ENCODE assay signal across 24 cellular contexts in the genomic region with DNA sequence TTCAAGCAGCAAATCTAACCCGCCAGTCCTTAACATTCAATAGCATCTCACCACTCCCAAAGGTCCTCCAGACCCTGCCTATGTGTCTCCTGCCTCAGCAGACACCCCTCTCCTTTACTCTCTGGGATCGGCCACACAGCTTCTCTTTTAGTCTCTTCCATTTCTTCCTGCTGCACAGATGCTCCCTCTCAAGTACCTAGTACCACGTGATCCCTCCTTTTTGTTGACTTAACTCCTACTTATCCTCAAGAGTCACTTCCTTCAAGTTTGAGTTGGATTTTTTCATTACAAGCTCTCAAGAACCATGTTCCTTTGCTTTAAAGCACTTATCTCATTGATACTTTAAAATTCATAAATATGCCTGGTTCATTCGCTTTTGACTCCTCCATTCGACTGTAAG. TPM values are rescaled to one million over a fixed set of nuclear protein-coding genes. Genes with fewer than 3 reads are reported as not detected.
DNase-seq lines count a peak whose midpoint lies in the region; ATAC-seq and TF ChIP-seq lines count a peak whose summit lies in the region.
"Had no signal": no experiment of that assay in that cellular context is flagged by ENCODE, and none has a peak within 500 bp of the region (broad histone marks: within the 10 kb centered on the region; RNA-seq: fewer than 3 reads in every experiment).

No MANE protein-coding gene starts in this region.

- H3K27ac Mint-ChIP-seq in chondrocyte (ENCODE audit: unreplicated experiment): peak overlapping the region; percentile 34
- H3K27ac Mint-ChIP-seq in stimulated activated effector memory CD8-positive, alpha-beta T cell treated with anti-CD3 and anti-CD28 coated beads, Interleukin-12 subunit alpha, Interleukin-12 subunit beta, amount 100 ng/mL, for 72 hours: peak overlapping the region; percentile 8
- H3K27ac Mint-ChIP-seq: activated naive CD8-positive, alpha-beta T cell; immature natural killer cell; stimulated activated naive CD8-positive, alpha-beta T cell treated with anti-CD3 and anti-CD28 coated beads, Interleukin-15, Interleukin-2, amounts not matched to agents 100 ng/mL and 50 ng/mL, for 24 hours had no signal

- intact Hi-C loops in sigmoid colon (cut with DNase I): no loop called here

- no peaks in the 10 kb centered on the region for H3K9me3 Mint-ChIP-seq in chondrocyte (ENCODE audit: low read depth)
- no peaks in the 10 kb centered on the region for H3K9me3 Mint-ChIP-seq in stimulated activated effector memory CD8-positive, alpha-beta T cell treated with anti-CD3 and anti-CD28 coated beads, Interleukin-12 subunit alpha, Interleukin-12 subunit beta, amount 100 ng/mL, for 72 hours
- H3K9me3 Mint-ChIP-seq: effector memory CD8-positive, alpha-beta T cell; immature natural killer cell; stimulated activated naive CD8-positive, alpha-beta T cell treated with anti-CD3 and anti-CD28 coated beads, Interleukin-15, Interleukin-2, amounts not matched to agents 100 ng/mL and 50 ng/mL, for 24 hours had no signal

- no peak overlapping the region for H3K4me3 ChIP-seq in sigmoid colon
- H3K4me3 ChIP-seq: cardiac muscle cell, pancreas, PC-9, smooth muscle cell, testis had no signal

- TF ChIP-seq CTCF in chondrocyte (IDR thresholded peaks at IDR 0.05): no peak
- no peak for TF ChIP-seq CTCF in sigmoid colon (IDR thresholded peaks at IDR 0.05)

- no peaks in the 10 kb centered on the region for H3K27me3 ChIP-seq in sigmoid colon
- H3K27me3 ChIP-seq: cardiac muscle cell, pancreas, testis had no signal

- peaks cover 5% of the 10 kb centered on the region for H3K4me1 Mint-ChIP-seq in chondrocyte (ENCODE audit: low read depth)
- H3K4me1 Mint-ChIP-seq in stimulated activated effector memory CD8-positive, alpha-beta T cell treated with anti-CD3 and anti-CD28 coated beads, Interleukin-12 subunit alpha, Interleukin-12 subunit beta, amount 100 ng/mL, for 72 hours: peaks cover 11% of the 10 kb centered on the region

- DNase-seq in NCI-H510A treated with DMSO at 0.1 percent for 48 hours (lab: John Stamatoyannopoulos, UW) (peak; percentile 9), NCI-H510A (lab: John Stamatoyannopoulos, UW) (no peak), NCI-H524 treated with DMSO at 0.1 percent for 48 hours (lab: John Stamatoyannopoulos, UW) (peak; percentile 99), chondrocyte (ENCODE audit: low spot score) (no peak), cerebellar cortex (ENCODE audit: low spot score) (no peak), retina (no peak), sigmoid colon (no peak)
- no peak for DNase-seq in stimulated activated effector memory CD8-positive, alpha-beta T cell treated with anti-CD3 and anti-CD28 coated beads, Interleukin-12 subunit alpha, Interleukin-12 subunit beta, amount 100 ng/mL, for 72 hours (ENCODE audit: low spot score in 2 of 2)
- DNase-seq: activated CD8-positive, alpha-beta memory T cell treated with anti-CD3 and anti-CD28 coated beads for 24 hours; activated effector memory CD4-positive, alpha-beta T cell treated with anti-CD3 and anti-CD28 coated beads, Interleukin-2, amount 50 U/mL, for 16 hours; effector memory CD8-positive, alpha-beta T cell; immature natural killer cell; left cardiac atrium; NCI-H69; pancreas; PC-9; SK-N-SH; testis had no signal

- H3K4me3 Mint-ChIP-seq in chondrocyte (ENCODE audit: unreplicated experiment): no peak overlapping the region
- no peak overlapping the region for H3K4me3 Mint-ChIP-seq in stimulated activated effector memory CD8-positive, alpha-beta T cell treated with anti-CD3 and anti-CD28 coated beads, Interleukin-12 subunit alpha, Interleukin-12 subunit beta, amount 100 ng/mL, for 72 hours
- H3K4me3 Mint-ChIP-seq: activated naive CD8-positive, alpha-beta T cell; effector memory CD8-positive, alpha-beta T cell; immature natural killer cell; stimulated activated naive CD8-positive, alpha-beta T cell treated with anti-CD3 and anti-CD28 coated beads, Interleukin-15, Interleukin-2, amounts not matched to agents 100 ng/mL and 50 ng/mL, for 24 hours had no signal

- no peaks in the 10 kb centered on the region for H3K4me1 ChIP-seq in sigmoid colon
- H3K4me1 ChIP-seq: pancreas, testis had no signal

- ATAC-seq in stimulated activated effector memory CD8-positive, alpha-beta T cell treated with anti-CD3 and anti-CD28 coated beads, Interleukin-12 subunit alpha, Interleukin-12 subunit beta, amount 100 ng/mL, for 72 hours: no peak
- ATAC-seq: effector memory CD8-positive, alpha-beta T cell; left cardiac atrium; pancreas; Right ventricle myocardium inferior had no signal

- H3K27me3 Mint-ChIP-seq in chondrocyte (ENCODE audit: low read depth): no peaks in the 10 kb centered on the region
- H3K27me3 Mint-ChIP-seq: activated naive CD8-positive, alpha-beta T cell; effector memory CD8-positive, alpha-beta T cell; stimulated activated naive CD8-positive, alpha-beta T cell treated with anti-CD3 and anti-CD28 coated beads, Interleukin-15, Interleukin-2, amounts not matched to agents 100 ng/mL and 50 ng/mL, for 24 hours had no signal

- no peak overlapping the region for H3K27ac ChIP-seq in sigmoid colon
- H3K27ac ChIP-seq: cardiac muscle cell, KMS-11, pancreas, PC-9, testis had no signal

- no peak for TF ChIP-seq POLR2A in sigmoid colon (IDR thresholded peaks at IDR 0.05)

- no peaks in the 10 kb centered on the region for H3K9me3 ChIP-seq in sigmoid colon
- H3K9me3 ChIP-seq: pancreas, SK-N-SH, testis had no signal

- 77 to 80% methylated on average over 5 of the region's 5 CpGs for WGBS in sigmoid colon, 2 donors

- TF ChIP-seq EP300 in sigmoid colon (IDR thresholded peaks at IDR 0.05): no peak

- peaks cover 38% of the 10 kb centered on the region for H3K36me3 Mint-ChIP-seq in chondrocyte (ENCODE audit: low read depth)
- peaks cover 77% of the 10 kb centered on the region for H3K36me3 Mint-ChIP-seq in stimulated activated effector memory CD8-positive, alpha-beta T cell treated with anti-CD3 and anti-CD28 coated beads, Interleukin-12 subunit alpha, Interleukin-12 subunit beta, amount 100 ng/mL, for 72 hours

- peaks cover 31 to 69% (median 36%) of the 10 kb centered on the region in 4 donors for H3K36me3 ChIP-seq in sigmoid colon

RNA-seq across cellular contexts. Expression of a gene that starts 24.9 kb away (rescaled TPM):
- total RNA-seq in chondrocyte: 95.4 to 104 TPM (median 99.0 TPM) in 3 replicates
- 100 to 1,000 TPM; 111 to 201 (median 149) TPM for total RNA-seq in sigmoid colon
- polyA plus RNA-seq in sigmoid colon: 10 to 100 TPM; 22.4 to 60.0 (median 24.6) TPM

RNA-seq across cellular contexts. Expression of a gene that starts 50.7 kb away (rescaled TPM):
- 69.0 to 80.5 TPM (median 72.7 TPM) in 3 replicates for total RNA-seq in chondrocyte
- total RNA-seq in sigmoid colon: 10 to 100 TPM; 40.4 to 51.7 (median 45.5) TPM
- 10 to 100 TPM; 33.0 to 47.3 (median 33.8) TPM for polyA plus RNA-seq in sigmoid colon

RNA-seq across cellular contexts. Expression of a gene that starts 50.9 kb away (rescaled TPM):
- total RNA-seq in chondrocyte (62.6 to 68.6 TPM (median 62.9 TPM) in 3 replicates), sigmoid colon (10 to 100 TPM; 13.6 to 34.1 (median 19.7) TPM)
- 10 to 100 TPM in 1 of 3 donors, 1 to 10 TPM in 2; 6.6 to 15.8 (median 9.0) TPM for polyA plus RNA-seq in sigmoid colon

Comparison
In these comparisons a context has a peak if more than half of its experiments do, and no peak if none do; other contexts are left out.
1. DNase-seq: peak in NCI-H510A treated with DMSO at 0.1 percent for 48 hours (single experiment) and NCI-H524 treated with DMSO at 0.1 percent for 48 hours (single experiment); none in NCI-H510A (single experiment), chondrocyte (single experiment), stimulated activated effector memory CD8-positive, alpha-beta T cell treated with anti-CD3 and anti-CD28 coated beads, Interleukin-12 subunit alpha, Interleukin-12 subunit beta, amount 100 ng/mL, for 72 hours (0 of 2), cerebellar cortex (single experiment), retina (single experiment) and sigmoid colon (single experiment).